In the genomic region with DNA sequence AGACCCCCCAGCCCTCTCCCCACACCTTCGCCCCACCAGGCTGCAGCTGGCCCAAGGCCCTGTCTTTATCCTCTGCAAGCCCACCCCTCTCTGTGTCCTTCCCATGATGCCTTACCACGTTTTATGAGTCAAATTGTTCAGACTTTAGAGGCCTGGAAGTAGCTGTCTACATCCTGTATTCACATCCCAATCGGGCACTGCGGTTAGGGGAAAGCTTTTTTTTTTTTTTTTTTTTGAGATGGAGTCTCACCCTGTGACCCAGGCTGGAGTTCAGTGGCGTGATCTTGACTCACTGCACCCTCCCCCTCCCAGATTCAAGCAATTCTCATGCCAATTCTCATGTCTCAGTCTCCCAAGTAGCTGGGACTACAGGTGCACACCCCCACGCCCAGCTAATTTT, we compare ENCODE assay signal across 24 cellular contexts.
"Had no signal": no experiment of that assay in that cellular context is flagged by ENCODE, and none has a peak within 500 bp of the region (broad histone marks: within the 10 kb centered on the region; RNA-seq: fewer than 3 reads in every experiment).

No MANE protein-coding gene starts in this region.

- H3K27ac Mint-ChIP-seq: activated CD4-positive, alpha-beta T cell treated with anti-CD3 and anti-CD28 coated beads, Interleukin-2, amount 10 ng/mL, durations not matched to agents 7 days and 5 days; activated CD8-positive, alpha-beta memory T cell treated with anti-CD3 and anti-CD28 coated beads, Interleukin-2, amount 10 ng/mL, durations not matched to agents 7 days and 5 days; activated CD8-positive, alpha-beta T cell treated with anti-CD3 and anti-CD28 coated beads for 36 hours; activated naive CD4-positive, alpha-beta T cell treated with anti-CD3 and anti-CD28 coated beads, Interleukin-2, amount 50 U/mL, for 24 hours; immature natural killer cell; neural progenitor cell; stimulated activated effector memory CD8-positive, alpha-beta T cell treated with anti-CD3 and anti-CD28 coated beads, Interleukin-12 subunit alpha, Interleukin-12 subunit beta, amount 100 ng/mL, for 72 hours; T-cell; T-helper 2 cell treated with Interferon-gamma antibody and Interleukin-4, amounts not matched to agents 5 μg/mL and 100 μg/mL, for 36 hours; type B pancreatic cell had no signal

- H3K4me3 ChIP-seq: adrenal gland, hepatocyte, left lung, lung, neural progenitor cell, right atrium auricular region, testis had no signal

- H3K4me2 ChIP-seq: hepatocyte, neural progenitor cell had no signal

- H3K36me3 ChIP-seq: adrenal gland, neural progenitor cell, right atrium auricular region had no signal

- DNase-seq: activated CD4-positive, alpha-beta T cell treated with anti-CD3 and anti-CD28 coated beads, Interleukin-2, amount 10 ng/mL, durations not matched to agents 7 days and 5 days; activated CD8-positive, alpha-beta memory T cell treated with anti-CD3 and anti-CD28 coated beads, Interleukin-2, amount 10 ng/mL, durations not matched to agents 7 days and 5 days; activated CD8-positive, alpha-beta T cell treated with anti-CD3 and anti-CD28 coated beads for 36 hours; activated gamma-delta T cell; activated T-cell treated with anti-CD3 and anti-CD28 coated beads for 4 hours; adrenal gland; cerebellar nuclear complex; erythroblast; glutamatergic neuron; immature natural killer cell; naive B cell; T-cell; testis had no signal

- H3K4me1 Mint-ChIP-seq: activated CD4-positive, alpha-beta T cell treated with anti-CD3 and anti-CD28 coated beads, Interleukin-2, amount 10 ng/mL, durations not matched to agents 7 days and 5 days; activated CD8-positive, alpha-beta memory T cell treated with anti-CD3 and anti-CD28 coated beads, Interleukin-2, amount 10 ng/mL, durations not matched to agents 7 days and 5 days; activated naive CD4-positive, alpha-beta T cell treated with anti-CD3 and anti-CD28 coated beads, Interleukin-2, amount 50 U/mL, for 24 hours; stimulated activated effector memory CD8-positive, alpha-beta T cell treated with anti-CD3 and anti-CD28 coated beads, Interleukin-12 subunit alpha, Interleukin-12 subunit beta, amount 100 ng/mL, for 72 hours; T-cell had no signal

- H3K36me3 Mint-ChIP-seq: activated CD8-positive, alpha-beta memory T cell treated with anti-CD3 and anti-CD28 coated beads, Interleukin-2, amount 10 ng/mL, durations not matched to agents 7 days and 5 days had no signal

- H3K4me1 ChIP-seq: adrenal gland, testis had no signal

- H3K9me3 ChIP-seq: adrenal gland, left lung, right atrium auricular region, testis had no signal

- H3K27me3 Mint-ChIP-seq: activated CD4-positive, alpha-beta T cell treated with anti-CD3 and anti-CD28 coated beads, Interleukin-2, amount 10 ng/mL, durations not matched to agents 7 days and 5 days; activated CD8-positive, alpha-beta memory T cell treated with anti-CD3 and anti-CD28 coated beads, Interleukin-2, amount 10 ng/mL, durations not matched to agents 7 days and 5 days; activated CD8-positive, alpha-beta T cell treated with anti-CD3 and anti-CD28 coated beads for 36 hours; activated naive CD4-positive, alpha-beta T cell treated with anti-CD3 and anti-CD28 coated beads, Interleukin-2, amount 50 U/mL, for 24 hours; naive B cell; T-cell; type B pancreatic cell had no signal

- H3K9me3 Mint-ChIP-seq: activated CD4-positive, alpha-beta T cell treated with anti-CD3 and anti-CD28 coated beads, Interleukin-2, amount 10 ng/mL, durations not matched to agents 7 days and 5 days; activated CD8-positive, alpha-beta T cell treated with anti-CD3 and anti-CD28 coated beads for 36 hours; activated naive CD4-positive, alpha-beta T cell treated with anti-CD3 and anti-CD28 coated beads, Interleukin-2, amount 50 U/mL, for 24 hours; immature natural killer cell; naive B cell; neural progenitor cell; stimulated activated effector memory CD8-positive, alpha-beta T cell treated with anti-CD3 and anti-CD28 coated beads, Interleukin-12 subunit alpha, Interleukin-12 subunit beta, amount 100 ng/mL, for 72 hours; T-cell; T-helper 2 cell treated with Interferon-gamma antibody and Interleukin-4, amounts not matched to agents 5 μg/mL and 100 μg/mL, for 36 hours; type B pancreatic cell had no signal

- H3K27me3 ChIP-seq: adrenal gland, hepatocyte, left lung, neural progenitor cell, right atrium auricular region, testis had no signal

- ATAC-seq: activated CD4-positive, CD25-positive, alpha-beta regulatory T cell treated with anti-CD3 and anti-CD28 coated beads, Interleukin-2, amount 50 U/mL, for 24 hours; activated CD8-positive, alpha-beta memory T cell treated with anti-CD3 and anti-CD28 coated beads, Interleukin-2, amount 10 ng/mL, durations not matched to agents 7 days and 5 days; activated CD8-positive, alpha-beta T cell treated with anti-CD3 and anti-CD28 coated beads for 36 hours; left lung; stimulated activated effector memory CD8-positive, alpha-beta T cell treated with anti-CD3 and anti-CD28 coated beads, Interleukin-12 subunit alpha, Interleukin-12 subunit beta, amount 100 ng/mL, for 72 hours; T-cell had no signal

- H3K79me2 ChIP-seq: hepatocyte had no signal

- H3K9ac ChIP-seq: neural progenitor cell had no signal

- H2AFZ ChIP-seq: hepatocyte, neural progenitor cell had no signal

- H3K4me3 Mint-ChIP-seq: activated CD4-positive, alpha-beta T cell treated with anti-CD3 and anti-CD28 coated beads, Interleukin-2, amount 10 ng/mL, durations not matched to agents 7 days and 5 days; activated CD8-positive, alpha-beta memory T cell treated with anti-CD3 and anti-CD28 coated beads, Interleukin-2, amount 10 ng/mL, durations not matched to agents 7 days and 5 days; activated CD8-positive, alpha-beta T cell treated with anti-CD3 and anti-CD28 coated beads for 36 hours; activated naive CD4-positive, alpha-beta T cell treated with anti-CD3 and anti-CD28 coated beads, Interleukin-2, amount 50 U/mL, for 24 hours; immature natural killer cell; naive B cell; neural progenitor cell; stimulated activated effector memory CD8-positive, alpha-beta T cell treated with anti-CD3 and anti-CD28 coated beads, Interleukin-12 subunit alpha, Interleukin-12 subunit beta, amount 100 ng/mL, for 72 hours; T-cell; T-helper 2 cell treated with Interferon-gamma antibody and Interleukin-4, amounts not matched to agents 5 μg/mL and 100 μg/mL, for 36 hours; type B pancreatic cell had no signal

- H3K27ac ChIP-seq: adrenal gland, hepatocyte, left lung, neural progenitor cell, right atrium auricular region, testis, VCaP had no signal
